In the genomic region with DNA sequence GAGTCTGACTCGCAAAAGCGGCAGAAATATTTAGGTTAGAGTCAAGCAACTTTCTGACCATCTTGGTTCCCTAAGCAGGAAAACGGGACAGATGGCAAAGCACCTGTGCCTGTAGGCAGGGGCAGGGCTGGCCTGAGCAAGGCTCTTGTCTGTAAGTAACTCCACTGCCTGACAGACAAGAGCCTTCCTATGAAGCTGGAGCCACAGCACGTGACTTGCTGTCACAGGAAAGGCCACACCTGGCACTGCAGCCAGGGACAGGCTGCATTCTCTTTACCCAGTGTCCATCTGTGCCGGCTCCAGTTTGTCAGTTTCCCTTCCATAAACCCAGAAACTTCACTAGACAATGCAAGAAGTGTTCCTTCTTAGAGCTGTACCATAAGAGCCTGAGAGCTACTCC, we compare ENCODE assay signal across 13 cellular contexts.
DNase-seq lines count a peak whose midpoint lies in the region; ATAC-seq and TF ChIP-seq lines count a peak whose summit lies in the region.
"Had no signal": no experiment of that assay in that cellular context is flagged by ENCODE, and none has a peak within 500 bp of the region (broad histone marks: within the 10 kb centered on the region; RNA-seq: fewer than 3 reads in every experiment).

No MANE protein-coding gene starts in this region.

- TF ChIP-seq CTCF in epithelial cell of esophagus (IDR thresholded peaks at IDR 0.05; ENCODE audit: insufficient read depth, low read depth, low read length, missing control alignments), result no peak

- peak; percentile 41 for DNase-seq in NCI-H2171 treated with DMSO at 0.1 percent for 48 hours (lab: John Stamatoyannopoulos, UW)
- DNase-seq in NCI-H2171 (lab: John Stamatoyannopoulos, UW), result no peak
- peak; percentile 85 for DNase-seq in RPMI8226
- DNase-seq in epithelial cell of esophagus (ENCODE audit: low read depth), result peak; percentile 19
- DNase-seq in pons (ENCODE audit: low spot score), result peak; percentile 51
- no peak for DNase-seq in glomerular visceral epithelial cell (ENCODE audit: extremely low spot score)
- DNase-seq in NCI-H446 (lab: John Stamatoyannopoulos, UW), result no peak
- DNase-seq: activated CD4-positive, alpha-beta T cell treated with anti-CD3 and anti-CD28 coated beads, Interleukin-2, amount 50 U/mL, for 1 hour; NCI-H146; uterus had no signal

- no peak overlapping the region for H3K4me3 ChIP-seq in epithelial cell of esophagus (ENCODE audit: low read length)
- H3K4me3 ChIP-seq: A549, esophagus muscularis mucosa, uterus had no signal

- no peak for ATAC-seq in HG03097 (IDR thresholded peaks at IDR 0.05; ENCODE audit: low FRiP score, unreplicated experiment)

Comparison
In these comparisons a context has a peak if more than half of its experiments do, and no peak if none do; other contexts are left out.
1. DNase-seq: peak in NCI-H2171 treated with DMSO at 0.1 percent for 48 hours (single experiment), RPMI8226 (single experiment), epithelial cell of esophagus (single experiment) and pons (single experiment); none in NCI-H2171 (single experiment), glomerular visceral epithelial cell (single experiment) and NCI-H446 (0 of 2).